8 cellular contexts compared by ENCODE assay signal in the genomic region with DNA sequence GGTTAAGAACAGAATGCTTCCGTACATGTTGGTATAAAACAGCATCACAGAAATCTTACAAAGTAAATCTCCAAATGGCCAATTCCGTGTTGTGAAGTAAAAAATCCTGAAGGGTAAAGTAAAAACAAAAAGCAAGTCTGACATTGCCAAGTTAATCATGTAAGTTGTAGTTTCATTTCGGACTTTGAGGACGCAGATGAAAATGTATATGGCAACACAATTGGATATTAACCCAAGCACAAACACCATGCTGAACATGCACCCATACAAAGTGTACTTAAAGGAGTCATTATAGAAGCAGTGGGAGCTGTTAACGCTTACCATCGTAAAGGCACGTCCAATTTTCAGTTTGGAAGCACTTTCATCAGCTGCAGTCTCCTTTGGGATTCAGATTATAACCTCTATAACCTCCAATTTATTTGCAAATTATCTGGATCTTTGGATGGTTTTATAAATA. TPM values are rescaled to one million over a fixed set of nuclear protein-coding genes. Genes with fewer than 3 reads are reported as not detected.
DNase-seq lines count a peak whose midpoint lies in the region; ATAC-seq and TF ChIP-seq lines count a peak whose summit lies in the region.

No MANE protein-coding gene starts in this region.

- H3K4me1 ChIP-seq in Peyer's patch: no peaks in the 10 kb centered on the region

- peak overlapping the region; percentile 90 to 99 (median 94) for H3K27ac Mint-ChIP-seq in naive thymus-derived CD8-positive, alpha-beta T cell

- no peaks in the 10 kb centered on the region for H3K36me3 ChIP-seq in Peyer's patch

- peak; percentile 27 to 33 for DNase-seq in AML-193 (lab: John Stamatoyannopoulos, UW)
- no peak for DNase-seq in Peyer's patch
- DNase-seq in epithelial cell of prostate (ENCODE audit: low read depth, low spot score): no peak
- no peak for DNase-seq in naive thymus-derived CD8-positive, alpha-beta T cell
- DNase-seq in GM10266 (ENCODE audit: extremely low spot score): no peak

- peaks cover 15 to 51% (median 34%) of the 10 kb centered on the region in 4 donors for H3K4me1 Mint-ChIP-seq in naive thymus-derived CD8-positive, alpha-beta T cell

- peak; percentile 25 to 31 for ATAC-seq in naive thymus-derived CD8-positive, alpha-beta T cell
- no peak for ATAC-seq in GM19397 (IDR thresholded peaks at IDR 0.05; ENCODE audit: unreplicated experiment)
- no peak for ATAC-seq in GM21619 (IDR thresholded peaks at IDR 0.05; ENCODE audit: unreplicated experiment)
- ATAC-seq in HG03432 (IDR thresholded peaks at IDR 0.05; ENCODE audit: unreplicated experiment): no peak

- no peaks in the 10 kb centered on the region for H3K9me3 ChIP-seq in Peyer's patch

- H3K27ac ChIP-seq in Peyer's patch (peak overlapping the region; percentile 54 to 78 (median 59)), epithelial cell of prostate (peak overlapping the region; percentile 90)

- no peak for TF ChIP-seq POLR2A in Peyer's patch (IDR thresholded peaks at IDR 0.05)

- no peaks in the 10 kb centered on the region for H3K27me3 Mint-ChIP-seq in naive thymus-derived CD8-positive, alpha-beta T cell

- H3K9me3 Mint-ChIP-seq in naive thymus-derived CD8-positive, alpha-beta T cell: peaks cover 0 to 2% (median 0%) of the 10 kb centered on the region in 9 donors

- peaks cover 0 to 8% (median 5%) of the 10 kb centered on the region in 3 donors for H3K36me3 Mint-ChIP-seq in naive thymus-derived CD8-positive, alpha-beta T cell

- peak overlapping the region; percentile 25 to 46 (median 34) for H3K4me3 ChIP-seq in Peyer's patch

- no peaks in the 10 kb centered on the region for H3K27me3 ChIP-seq in Peyer's patch

- H3K4me3 Mint-ChIP-seq in naive thymus-derived CD8-positive, alpha-beta T cell: peak overlapping the region; percentile 83 to 99 (median 92)

- POLR2A ChIA-PET in naive thymus-derived CD8-positive, alpha-beta T cell (lab: Charles Lee): interaction anchor here (0.9 kb wide), 2 partner anchors 80 to 122 kb away, joined by 3 to 4 read pairs; no protein-coding TSS in a partner anchor

- TF ChIP-seq CTCF in Peyer's patch (IDR thresholded peaks at IDR 0.05): no peak
- TF ChIP-seq CTCF in GM10266 (IDR thresholded peaks at IDR 0.05; ENCODE audit: control insufficient read depth, insufficient read depth, low read depth, missing control alignments): no peak

RNA-seq across cellular contexts. Expression of a gene that starts 0.8 kb away (rescaled TPM):
- total RNA-seq in Peyer's patch: 10 to 100 TPM in 1 of 4 donors, 1 to 10 TPM in 3; 2.8 to 19.0 (median 5.4) TPM
- total RNA-seq in naive thymus-derived CD8-positive, alpha-beta T cell: 10 to 100 TPM; 14.0 to 14.7 TPM
- 10 to 100 TPM in 1 of 3 donors, 1 to 10 TPM in 2; 7.3 to 10.4 (median 9.0) TPM for polyA plus RNA-seq in naive thymus-derived CD8-positive, alpha-beta T cell

Comparison
In these comparisons a context has a peak if more than half of its experiments do, and no peak if none do; other contexts are left out.
1. DNase-seq: peak in AML-193 (2 of 2); none in Peyer's patch (0 of 3), epithelial cell of prostate (single experiment), naive thymus-derived CD8-positive, alpha-beta T cell (0 of 10) and GM10266 (single experiment).
2. ATAC-seq: peak in naive thymus-derived CD8-positive, alpha-beta T cell (2 of 2); none in GM19397 (single experiment), GM21619 (single experiment) and HG03432 (single experiment).